Comparison of ENCODE assay signal across 1 cellular context in the genomic region with DNA sequence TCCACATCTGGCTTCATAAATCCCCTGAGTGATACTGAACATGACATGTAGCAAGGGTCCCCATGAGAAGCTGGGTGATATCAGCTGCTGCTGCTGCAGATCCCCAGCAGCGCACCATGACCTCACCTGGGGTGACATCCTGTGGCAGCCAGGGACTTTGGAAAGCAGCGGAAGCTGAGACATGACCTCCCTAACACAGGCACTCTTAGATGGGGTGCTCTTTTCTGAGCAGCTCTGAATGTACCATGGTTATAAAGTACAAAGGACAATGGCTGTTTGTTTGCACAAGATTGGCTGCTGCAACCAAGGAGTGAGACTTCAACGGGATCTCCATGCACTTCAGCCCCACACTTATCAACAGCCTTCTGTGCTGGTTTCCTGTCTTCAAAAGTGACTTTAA.
TF ChIP-seq lines count a peak whose summit lies in the region.

No MANE protein-coding gene starts in this region.

TF ChIP-seq in GM23338, 12 proteins besides CTCF, POLR2A, EP300 and RAD21 (continued from another document):
- TF ChIP-seq, protein P1, sequence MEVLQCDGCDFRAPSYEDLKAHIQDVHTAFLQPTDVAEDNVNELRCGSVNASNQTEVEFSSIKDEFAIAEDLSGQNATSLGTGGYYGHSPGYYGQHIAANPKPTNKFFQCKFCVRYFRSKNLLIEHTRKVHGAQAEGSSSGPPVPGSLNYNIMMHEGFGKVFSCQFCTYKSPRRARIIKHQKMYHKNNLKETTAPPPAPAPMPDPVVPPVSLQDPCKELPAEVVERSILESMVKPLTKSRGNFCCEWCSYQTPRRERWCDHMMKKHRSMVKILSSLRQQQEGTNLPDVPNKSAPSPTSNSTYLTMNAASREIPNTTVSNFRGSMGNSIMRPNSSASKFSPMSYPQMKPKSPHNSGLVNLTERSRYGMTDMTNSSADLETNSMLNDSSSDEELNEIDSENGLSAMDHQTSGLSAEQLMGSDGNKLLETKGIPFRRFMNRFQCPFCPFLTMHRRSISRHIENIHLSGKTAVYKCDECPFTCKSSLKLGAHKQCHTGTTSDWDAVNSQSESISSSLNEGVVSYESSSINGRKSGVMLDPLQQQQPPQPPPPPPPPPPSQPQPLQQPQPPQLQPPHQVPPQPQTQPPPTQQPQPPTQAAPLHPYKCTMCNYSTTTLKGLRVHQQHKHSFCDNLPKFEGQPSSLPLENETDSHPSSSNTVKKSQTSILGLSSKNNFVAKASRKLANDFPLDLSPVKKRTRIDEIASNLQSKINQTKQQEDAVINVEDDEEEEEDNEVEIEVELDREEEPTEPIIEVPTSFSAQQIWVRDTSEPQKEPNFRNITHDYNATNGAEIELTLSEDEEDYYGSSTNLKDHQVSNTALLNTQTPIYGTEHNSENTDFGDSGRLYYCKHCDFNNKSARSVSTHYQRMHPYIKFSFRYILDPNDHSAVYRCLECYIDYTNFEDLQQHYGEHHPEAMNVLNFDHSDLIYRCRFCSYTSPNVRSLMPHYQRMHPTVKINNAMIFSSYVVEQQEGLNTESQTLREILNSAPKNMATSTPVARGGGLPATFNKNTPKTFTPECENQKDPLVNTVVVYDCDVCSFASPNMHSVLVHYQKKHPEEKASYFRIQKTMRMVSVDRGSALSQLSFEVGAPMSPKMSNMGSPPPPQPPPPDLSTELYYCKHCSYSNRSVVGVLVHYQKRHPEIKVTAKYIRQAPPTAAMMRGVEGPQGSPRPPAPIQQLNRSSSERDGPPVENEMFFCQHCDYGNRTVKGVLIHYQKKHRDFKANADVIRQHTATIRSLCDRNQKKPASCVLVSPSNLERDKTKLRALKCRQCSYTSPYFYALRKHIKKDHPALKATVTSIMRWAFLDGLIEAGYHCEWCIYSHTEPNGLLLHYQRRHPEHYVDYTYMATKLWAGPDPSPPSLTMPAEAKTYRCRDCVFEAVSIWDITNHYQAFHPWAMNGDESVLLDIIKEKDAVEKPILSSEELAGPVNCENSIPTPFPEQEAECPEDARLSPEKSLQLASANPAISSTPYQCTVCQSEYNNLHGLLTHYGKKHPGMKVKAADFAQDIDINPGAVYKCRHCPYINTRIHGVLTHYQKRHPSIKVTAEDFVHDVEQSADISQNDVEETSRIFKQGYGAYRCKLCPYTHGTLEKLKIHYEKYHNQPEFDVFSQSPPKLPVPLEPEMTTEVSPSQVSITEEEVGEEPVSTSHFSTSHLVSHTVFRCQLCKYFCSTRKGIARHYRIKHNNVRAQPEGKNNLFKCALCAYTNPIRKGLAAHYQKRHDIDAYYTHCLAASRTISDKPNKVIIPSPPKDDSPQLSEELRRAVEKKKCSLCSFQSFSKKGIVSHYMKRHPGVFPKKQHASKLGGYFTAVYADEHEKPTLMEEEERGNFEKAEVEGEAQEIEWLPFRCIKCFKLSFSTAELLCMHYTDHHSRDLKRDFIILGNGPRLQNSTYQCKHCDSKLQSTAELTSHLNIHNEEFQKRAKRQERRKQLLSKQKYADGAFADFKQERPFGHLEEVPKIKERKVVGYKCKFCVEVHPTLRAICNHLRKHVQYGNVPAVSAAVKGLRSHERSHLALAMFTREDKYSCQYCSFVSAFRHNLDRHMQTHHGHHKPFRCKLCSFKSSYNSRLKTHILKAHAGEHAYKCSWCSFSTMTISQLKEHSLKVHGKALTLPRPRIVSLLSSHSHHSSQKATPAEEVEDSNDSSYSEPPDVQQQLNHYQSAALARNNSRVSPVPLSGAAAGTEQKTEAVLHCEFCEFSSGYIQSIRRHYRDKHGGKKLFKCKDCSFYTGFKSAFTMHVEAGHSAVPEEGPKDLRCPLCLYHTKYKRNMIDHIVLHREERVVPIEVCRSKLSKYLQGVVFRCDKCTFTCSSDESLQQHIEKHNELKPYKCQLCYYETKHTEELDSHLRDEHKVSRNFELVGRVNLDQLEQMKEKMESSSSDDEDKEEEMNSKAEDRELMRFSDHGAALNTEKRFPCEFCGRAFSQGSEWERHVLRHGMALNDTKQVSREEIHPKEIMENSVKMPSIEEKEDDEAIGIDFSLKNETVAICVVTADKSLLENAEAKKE (CRISPR knock-in tag; IDR thresholded peaks at IDR 0.05), result no peak
